9 cellular contexts compared by ENCODE assay signal in genomic region chr10:119368991-119369869, GRCh38.
DNase-seq lines count a peak whose midpoint lies in the region; ATAC-seq and TF ChIP-seq lines count a peak whose summit lies in the region.
"Had no signal": no experiment of that assay in that cellular context is flagged by ENCODE, and none has a peak within 500 bp of the region (broad histone marks: within the 10 kb centered on the region; RNA-seq: fewer than 3 reads in every experiment).

No MANE protein-coding gene starts in this region.

- H3K27ac Mint-ChIP-seq in neural crest cell (ENCODE audit: unreplicated experiment), result peak overlapping the region; percentile 17
- no peak overlapping the region for H3K27ac Mint-ChIP-seq in activated T-cell treated with anti-CD3 and anti-CD28 coated beads, Interleukin-2, amount 50 U/mL, for 24 hours

- no peaks in the 10 kb centered on the region for H3K9me3 Mint-ChIP-seq in neural crest cell
- H3K9me3 Mint-ChIP-seq in activated T-cell treated with anti-CD3 and anti-CD28 coated beads, Interleukin-2, amount 50 U/mL, for 24 hours, result no peaks in the 10 kb centered on the region

- TF ChIP-seq POLR2A in Peyer's patch (IDR thresholded peaks at IDR 0.05), result no peak

- in situ Hi-C loops in brain microvascular endothelial cell (cut with HindIII; ENCODE audit: low pct_ligation_motif_present, low sequenced_read_pairs), result no loop called here

- H3K9me3 ChIP-seq in Peyer's patch, result no peaks in the 10 kb centered on the region

- H3K4me3 Mint-ChIP-seq in neural crest cell, result no peak overlapping the region
- no peak overlapping the region for H3K4me3 Mint-ChIP-seq in activated T-cell treated with anti-CD3 and anti-CD28 coated beads, Interleukin-2, amount 50 U/mL, for 24 hours

- H3K4me1 Mint-ChIP-seq in neural crest cell, result peaks cover 32% of the 10 kb centered on the region
- H3K4me1 Mint-ChIP-seq in activated T-cell treated with anti-CD3 and anti-CD28 coated beads, Interleukin-2, amount 50 U/mL, for 24 hours (ENCODE audit: low read depth), result peaks cover 37% of the 10 kb centered on the region

- ATAC-seq in GM18498 (IDR thresholded peaks at IDR 0.05; ENCODE audit: unreplicated experiment), result peak; percentile 68
- ATAC-seq in GM21825 (IDR thresholded peaks at IDR 0.05; ENCODE audit: unreplicated experiment), result peak; percentile 66

- H3K36me3 ChIP-seq in Peyer's patch, result no peaks in the 10 kb centered on the region
- H3K36me3 ChIP-seq in brain microvascular endothelial cell (replicated peaks), result no peaks in the 10 kb centered on the region

- H3K27me3 ChIP-seq in Peyer's patch (no peaks in the 10 kb centered on the region), brain microvascular endothelial cell (replicated peaks) (no peaks in the 10 kb centered on the region)

- H3K4me1 ChIP-seq in Peyer's patch, result peaks cover 0 to 32% (median 16%) of the 10 kb centered on the region in 4 donors

- TF ChIP-seq CTCF in Peyer's patch (IDR thresholded peaks at IDR 0.05) (no peak), neural crest cell (conservative IDR thresholded peaks at IDR 0.05) (no peak), brain microvascular endothelial cell (IDR thresholded peaks at IDR 0.05; ENCODE audit: low read depth, low read length, missing control alignments) (no peak)

- H3K27me3 Mint-ChIP-seq in neural crest cell (ENCODE audit: low read depth), result no peaks in the 10 kb centered on the region
- no peaks in the 10 kb centered on the region for H3K27me3 Mint-ChIP-seq in activated T-cell treated with anti-CD3 and anti-CD28 coated beads, Interleukin-2, amount 50 U/mL, for 24 hours

- H3K4me3 ChIP-seq in Peyer's patch, result peak overlapping the region in 2 of 4 donors; percentile 13 to 30
- H3K4me3 ChIP-seq in brain microvascular endothelial cell (ENCODE audit: low read depth, low read length), result no peak overlapping the region

- DNase-seq in Peyer's patch (peak; percentile 35 to 80 (median 79)), neural crest cell (ENCODE audit: low read depth, low spot score) (no peak), NCI-H128 (lab: John Stamatoyannopoulos, UW; ENCODE audit: unreplicated experiment) (no peak), brain microvascular endothelial cell (no peak)
- no peak for DNase-seq in activated T-cell treated with anti-CD3 and anti-CD28 coated beads, Interleukin-2, amount 50 U/mL, for 24 hours
- DNase-seq in activated CD4-positive, alpha-beta T cell treated with anti-CD3 and anti-CD28 coated beads for 4 hours, result no peak
- DNase-seq: stimulated activated naive CD4-positive, alpha-beta T cell treated with Interleukin-2 at 50 U/mL for 16 hours had no signal

- no peaks in the 10 kb centered on the region for H3K36me3 Mint-ChIP-seq in neural crest cell (ENCODE audit: low read depth)
- peaks cover 4% of the 10 kb centered on the region for H3K36me3 Mint-ChIP-seq in activated T-cell treated with anti-CD3 and anti-CD28 coated beads, Interleukin-2, amount 50 U/mL, for 24 hours (ENCODE audit: low read depth)

- H3K27ac ChIP-seq in Peyer's patch (peak overlapping the region; percentile 24 to 82 (median 74)), brain microvascular endothelial cell (no peak overlapping the region)

Comparison
In these comparisons a context has a peak if more than half of its experiments do, and no peak if none do; other contexts are left out.
1. DNase-seq: peak in Peyer's patch (3 of 3); none in neural crest cell (single experiment), activated T-cell treated with anti-CD3 and anti-CD28 coated beads, Interleukin-2, amount 50 U/mL, for 24 hours (single experiment), NCI-H128 (single experiment), activated CD4-positive, alpha-beta T cell treated with anti-CD3 and anti-CD28 coated beads for 4 hours (0 of 2) and brain microvascular endothelial cell (single experiment).